In genomic region chr10:130808686-130809085, GRCh38 we compare ENCODE assay signal across 27 cellular contexts.
"Had no signal": no experiment of that assay in that cellular context is flagged by ENCODE, and none has a peak within 500 bp of the region (broad histone marks: within the 10 kb centered on the region; RNA-seq: fewer than 3 reads in every experiment).

No MANE protein-coding gene starts in this region.

- H3K36me3 ChIP-seq: ascending aorta, breast epithelium, cardiac muscle cell, colonic mucosa, esophagus muscularis mucosa, gastrocnemius medialis, heart left ventricle had no signal

- DNase-seq: activated CD4-positive, alpha-beta memory T cell treated with anti-CD3 and anti-CD28 coated beads, Interleukin-2, amount 10 ng/mL, durations not matched to agents 7 days and 5 days; activated CD4-positive, alpha-beta T cell treated with anti-CD3 and anti-CD28 coated beads for 1 hour; activated CD4-positive, alpha-beta T cell treated with anti-CD3 and anti-CD28 coated beads for 4 hours; activated CD4-positive, alpha-beta T cell treated with anti-CD3 and anti-CD28 coated beads, Interleukin-2, amount 10 ng/mL, durations not matched to agents 7 days and 5 days; activated CD4-positive, alpha-beta T cell treated with anti-CD3 and anti-CD28 coated beads, Interleukin-2, amount 50 U/mL, for 4 hours; activated effector memory CD4-positive, alpha-beta T cell treated with anti-CD3 and anti-CD28 coated beads, Interleukin-2, amount 50 U/mL, for 16 hours; activated naive CD4-positive, alpha-beta T cell; activated naive CD4-positive, alpha-beta T cell treated with anti-CD3 and anti-CD28 coated beads, Interleukin-2, amount 10 ng/mL, durations not matched to agents 7 days and 5 days; activated naive CD8-positive, alpha-beta T cell treated with anti-CD3 and anti-CD28 coated beads, Interleukin-2, amount 10 ng/mL, durations not matched to agents 7 days and 5 days; activated T-cell treated with anti-CD3 and anti-CD28 coated beads, Interleukin-2, amount 50 U/mL, for 1 hour; activated T-cell treated with anti-CD3 and anti-CD28 coated beads, Interleukin-2, amount 50 U/mL, for 48 hours; central memory CD4-positive, alpha-beta T cell; cerebellar nuclear complex; colonic mucosa; dorsolateral prefrontal cortex; effector memory CD4-positive, alpha-beta T cell; erythroblast; foreskin keratinocyte; gastrocnemius medialis; glutamatergic neuron; heart left ventricle; T-helper 2 cell had no signal

- H3K4me1 ChIP-seq: ascending aorta, breast epithelium, colonic mucosa, esophagus muscularis mucosa, foreskin keratinocyte, gastrocnemius medialis, heart left ventricle had no signal

- H3K4me3 ChIP-seq: ascending aorta, breast epithelium, cardiac muscle cell, colonic mucosa, dorsolateral prefrontal cortex, esophagus muscularis mucosa, gastrocnemius medialis, heart left ventricle had no signal

- H3K27me3 ChIP-seq: ascending aorta, cardiac muscle cell, colonic mucosa, foreskin keratinocyte, gastrocnemius medialis had no signal

- H3K9me3 ChIP-seq: ascending aorta, breast epithelium, colonic mucosa, esophagus muscularis mucosa, gastrocnemius medialis, heart left ventricle had no signal

- H3K27ac ChIP-seq: ascending aorta, breast epithelium, cardiac muscle cell, colonic mucosa, dorsolateral prefrontal cortex, esophagus muscularis mucosa, foreskin keratinocyte, gastrocnemius medialis, heart left ventricle, VCaP had no signal
